ENCODE assay signal across 8 cellular contexts in genomic region chr19:35882074-35882832, GRCh38. TPM values are rescaled to one million over a fixed set of nuclear protein-coding genes. Genes with fewer than 3 reads are reported as not detected.
A peak's percentile ranks its signal among the peaks of the same experiment; 100 is the strongest.
DNase-seq lines count a peak whose midpoint lies in the region; TF ChIP-seq lines count a peak whose summit lies in the region.

No MANE protein-coding gene starts in this region.

- H3K4me1 ChIP-seq in breast epithelium (no peaks in the 10 kb centered on the region), tibial nerve (peaks cover 0 to 5% (median 0%) of the 10 kb centered on the region in 4 donors)

- H3K9me3 ChIP-seq in breast epithelium: no peaks in the 10 kb centered on the region
- H3K9me3 ChIP-seq in tibial nerve: no peaks in the 10 kb centered on the region

- no peaks in the 10 kb centered on the region for H3K27me3 ChIP-seq in breast epithelium
- H3K27me3 ChIP-seq in tibial nerve: peaks cover 0 to 14% of the 10 kb centered on the region in 2 donors

- TF ChIP-seq EP300 in tibial nerve (IDR thresholded peaks at IDR 0.05): peak in 1 of 2 donors; percentile 10

- TF ChIP-seq CTCF in breast epithelium (IDR thresholded peaks at IDR 0.05) (peak; percentile 34 to 54 (median 39)), tibial nerve (IDR thresholded peaks at IDR 0.05) (peak; percentile 53 to 66 (median 56))

- intact Hi-C loops in breast epithelium (cut with DNase I; ENCODE audit: low total_unique reads) (no loop called here), posterior cingulate gyrus (cut with DNase I) (loop anchor here (1.0 kb wide), 1 partner anchor 49 kb away; no protein-coding TSS in a partner anchor)

- 23 to 25% methylated on average over 8 of the region's 8 CpGs for WGBS in tibial nerve, 2 donors

- H3K4me3 ChIP-seq in breast epithelium (no peak overlapping the region), tibial nerve (no peak overlapping the region)

- H3K27ac ChIP-seq in breast epithelium (no peak overlapping the region), tibial nerve (no peak overlapping the region)

- TF ChIP-seq POLR2A in breast epithelium (IDR thresholded peaks at IDR 0.05): no peak
- TF ChIP-seq POLR2A in tibial nerve (IDR thresholded peaks at IDR 0.05): no peak

- no peaks in the 10 kb centered on the region for H3K36me3 ChIP-seq in breast epithelium
- H3K36me3 ChIP-seq in tibial nerve: peaks cover 0 to 9% (median 0%) of the 10 kb centered on the region in 3 donors

- DNase-seq in NCI-H1436 (lab: John Stamatoyannopoulos, UW) (peak; percentile 61), NCI-H1436 treated with DMSO at 0.1 percent for 48 hours (lab: John Stamatoyannopoulos, UW) (no peak), HT1080 (ENCODE audit: low read depth) (peak; percentile 54), NCI-H82 treated with DMSO at 0.1 percent for 48 hours (lab: John Stamatoyannopoulos, UW; ENCODE audit: unreplicated experiment) (peak; percentile 78), breast epithelium (ENCODE audit: low spot score in 2 of 2) (no peak), kidney tubule cell (ENCODE audit: low spot score) (peak; percentile 73), tibial nerve (ENCODE audit: low spot score in 2 of 2) (peak in 1 of 2 donors; percentile 80), posterior cingulate gyrus (no peak)

RNA-seq across cellular contexts. Expression of gene APLP1, which starts 13.9 kb away (rescaled TPM):
- total RNA-seq in HT1080 (2014; rRNA removed; shearing (Covaris generic)): 1.6 and 6.6 TPM in 2 replicates
- 2.5 and 2.7 TPM in 2 replicates for polyA plus RNA-seq in HT1080 (2015; cell fraction: cytosol; rRNA removed)
- polyA plus RNA-seq in HT1080 (2015; cell fraction: nucleus; rRNA removed): 1.9 and 3.0 TPM in 2 replicates
- total RNA-seq in breast epithelium: 1 to 10 TPM; 2.6 to 4.2 (median 3.3) TPM
- total RNA-seq in tibial nerve: 10 to 100 TPM in 2 of 4 donors, 1 to 10 TPM in 2; 8.7 to 19.7 (median 10.7) TPM

RNA-seq across cellular contexts. Expression of gene NFKBID, which starts 18.1 kb away (rescaled TPM):
- 5.8 and 5.9 TPM in 2 replicates for total RNA-seq in HT1080 (2014; rRNA removed; shearing (Covaris generic))
- 1.4 and 2.2 TPM in 2 replicates for polyA plus RNA-seq in HT1080 (2015; cell fraction: cytosol; rRNA removed)
- polyA plus RNA-seq in HT1080 (2015; cell fraction: nucleus; rRNA removed): 12.2 and 16.8 TPM in 2 replicates
- total RNA-seq in breast epithelium (10 to 100 TPM in 1 of 3 donors, 1 to 10 TPM in 2; 4.3 to 15.2 (median 7.9) TPM), tibial nerve (10 to 100 TPM; 15.1 to 23.8 (median 21.8) TPM)

RNA-seq across cellular contexts. Expression of gene HCST, which starts 20.1 kb away (rescaled TPM):
- total RNA-seq in HT1080 (2014; rRNA removed; shearing (Covaris generic)): not detected in 2 replicates
- not detected in 2 replicates for polyA plus RNA-seq in HT1080 (2015; cell fraction: cytosol; rRNA removed)
- polyA plus RNA-seq in HT1080 (2015; cell fraction: nucleus; rRNA removed): not detected in 2 replicates
- total RNA-seq in breast epithelium: 1 to 10 TPM; 3.3 to 7.2 (median 3.5) TPM
- total RNA-seq in tibial nerve: 10 to 100 TPM; 10.5 to 37.6 (median 15.5) TPM

RNA-seq across cellular contexts. Expression of gene KIRREL2, which starts 25.5 kb away (rescaled TPM):
- not detected in 2 replicates for total RNA-seq in HT1080 (2014; rRNA removed; shearing (Covaris generic))
- polyA plus RNA-seq in HT1080 (2015; cell fraction: cytosol; rRNA removed): 0.03 and 0.08 TPM in 2 replicates
- polyA plus RNA-seq in HT1080 (2015; cell fraction: nucleus; rRNA removed): 0.13 and 0.16 TPM in 2 replicates
- under 1 TPM in 2 of 3 donors, not detected in 1; 0.15 to 0.66 TPM for total RNA-seq in breast epithelium
- under 1 TPM in 1 of 4 donors, not detected in 3; 0.44 TPM for total RNA-seq in tibial nerve

RNA-seq across cellular contexts. Expression of gene TYROBP, which starts 25.8 kb away (rescaled TPM):
- not detected in 2 replicates for total RNA-seq in HT1080 (2014; rRNA removed; shearing (Covaris generic))
- not detected in 2 replicates for polyA plus RNA-seq in HT1080 (2015; cell fraction: cytosol; rRNA removed)
- polyA plus RNA-seq in HT1080 (2015; cell fraction: nucleus; rRNA removed): not detected in 2 replicates
- total RNA-seq in breast epithelium (100 to 1,000 TPM in 2 of 3 donors, 10 to 100 TPM in 1; 56.4 to 239 (median 112) TPM), tibial nerve (100 to 1,000 TPM in 3 of 4 donors, 10 to 100 TPM in 1; 41.4 to 122 (median 117) TPM)

Comparison
In these comparisons a context has a peak if more than half of its experiments do, and no peak if none do; other contexts are left out.
1. DNase-seq: peak in NCI-H1436 (single experiment), HT1080 (single experiment), NCI-H82 treated with DMSO at 0.1 percent for 48 hours (single experiment) and kidney tubule cell (single experiment); none in NCI-H1436 treated with DMSO at 0.1 percent for 48 hours (single experiment), breast epithelium (0 of 2) and posterior cingulate gyrus (0 of 10).